Comparison of ENCODE assay signal across 2 cellular contexts in the genomic region with DNA sequence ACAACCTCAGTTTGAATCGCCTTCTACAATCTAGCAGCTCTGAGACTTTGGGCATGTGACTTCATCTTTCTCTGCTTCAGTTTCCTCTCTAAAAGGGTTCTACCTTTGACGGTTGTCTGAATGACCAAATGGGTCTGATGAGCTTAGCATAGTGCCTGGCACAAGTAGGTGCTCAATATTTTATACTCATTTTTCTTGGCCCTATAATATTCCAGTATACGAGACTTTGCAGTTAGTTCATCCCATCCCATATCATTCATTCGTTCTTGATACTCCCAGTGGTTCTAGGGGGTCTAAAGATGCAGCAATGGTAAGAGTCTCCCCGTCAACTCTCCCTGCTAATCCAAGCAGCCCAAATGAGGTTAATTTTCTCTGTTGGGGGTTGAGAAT.
A peak's percentile ranks its signal among the peaks of the same experiment; 100 is the strongest.
TF ChIP-seq lines count a peak whose summit lies in the region.

No MANE protein-coding gene starts in this region.

TF ChIP-seq in HEK293, 187 proteins besides CTCF, POLR2A, EP300 and RAD21:
- TF ChIP-seq, protein P1, sequence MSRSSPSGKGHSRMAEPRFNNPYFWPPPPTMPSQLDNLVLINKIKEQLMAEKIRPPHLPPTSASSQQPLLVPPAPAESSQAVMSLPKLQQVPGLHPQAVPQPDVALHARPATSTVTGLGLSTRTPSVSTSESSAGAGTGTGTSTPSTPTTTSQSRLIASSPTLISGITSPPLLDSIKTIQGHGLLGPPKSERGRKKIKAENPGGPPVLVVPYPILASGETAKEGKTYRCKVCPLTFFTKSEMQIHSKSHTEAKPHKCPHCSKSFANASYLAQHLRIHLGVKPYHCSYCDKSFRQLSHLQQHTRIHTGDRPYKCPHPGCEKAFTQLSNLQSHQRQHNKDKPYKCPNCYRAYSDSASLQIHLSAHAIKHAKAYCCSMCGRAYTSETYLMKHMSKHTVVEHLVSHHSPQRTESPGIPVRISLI (tag by site-specific recombination; IDR thresholded peaks at IDR 0.05), result no peak
- TF ChIP-seq, protein P2, sequence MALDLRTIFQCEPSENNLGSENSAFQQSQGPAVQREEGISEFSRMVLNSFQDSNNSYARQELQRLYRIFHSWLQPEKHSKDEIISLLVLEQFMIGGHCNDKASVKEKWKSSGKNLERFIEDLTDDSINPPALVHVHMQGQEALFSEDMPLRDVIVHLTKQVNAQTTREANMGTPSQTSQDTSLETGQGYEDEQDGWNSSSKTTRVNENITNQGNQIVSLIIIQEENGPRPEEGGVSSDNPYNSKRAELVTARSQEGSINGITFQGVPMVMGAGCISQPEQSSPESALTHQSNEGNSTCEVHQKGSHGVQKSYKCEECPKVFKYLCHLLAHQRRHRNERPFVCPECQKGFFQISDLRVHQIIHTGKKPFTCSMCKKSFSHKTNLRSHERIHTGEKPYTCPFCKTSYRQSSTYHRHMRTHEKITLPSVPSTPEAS (tag by site-specific recombination; IDR thresholded peaks at IDR 0.05), result no peak
- TF ChIP-seq, protein P3, sequence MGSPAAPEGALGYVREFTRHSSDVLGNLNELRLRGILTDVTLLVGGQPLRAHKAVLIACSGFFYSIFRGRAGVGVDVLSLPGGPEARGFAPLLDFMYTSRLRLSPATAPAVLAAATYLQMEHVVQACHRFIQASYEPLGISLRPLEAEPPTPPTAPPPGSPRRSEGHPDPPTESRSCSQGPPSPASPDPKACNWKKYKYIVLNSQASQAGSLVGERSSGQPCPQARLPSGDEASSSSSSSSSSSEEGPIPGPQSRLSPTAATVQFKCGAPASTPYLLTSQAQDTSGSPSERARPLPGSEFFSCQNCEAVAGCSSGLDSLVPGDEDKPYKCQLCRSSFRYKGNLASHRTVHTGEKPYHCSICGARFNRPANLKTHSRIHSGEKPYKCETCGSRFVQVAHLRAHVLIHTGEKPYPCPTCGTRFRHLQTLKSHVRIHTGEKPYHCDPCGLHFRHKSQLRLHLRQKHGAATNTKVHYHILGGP (tag by site-specific recombination; IDR thresholded peaks at IDR 0.05), result no peak
- no peak for TF ChIP-seq GLIS2 (tag by site-specific recombination; IDR thresholded peaks at IDR 0.05)
- peak; percentile 98 for TF ChIP-seq ZNF146 (tag by site-specific recombination; IDR thresholded peaks at IDR 0.05)
- TF ChIP-seq ZSCAN30 (tag by site-specific recombination; IDR thresholded peaks at IDR 0.05), result no peak
- no peak for TF ChIP-seq ZNF211 (tag by site-specific recombination; IDR thresholded peaks at IDR 0.05; ENCODE audit: low read depth)
- no peak for TF ChIP-seq KLF8 (tag by site-specific recombination; IDR thresholded peaks at IDR 0.05)
- TF ChIP-seq ZNF664 (tag by site-specific recombination; IDR thresholded peaks at IDR 0.05), result peak; percentile 92

TF ChIP-seq in K562, 482 proteins besides CTCF, POLR2A, EP300 and RAD21:
- peak; percentile 91 for TF ChIP-seq ZNF146 (CRISPR knock-in tag; IDR thresholded peaks at IDR 0.05; ENCODE audit: unreplicated experiment)
- TF ChIP-seq KDM1A (IDR thresholded peaks at IDR 0.05), result 0 out of 4 replicates have a peak, but pooled peaks of 1 of the 2 experiments have one; percentile 33
- no peak for TF ChIP-seq EWSR1 (IDR thresholded peaks at IDR 0.05; ENCODE audit: borderline replicate concordance, low read depth, partially characterized antibody)
- TF ChIP-seq BCOR (IDR thresholded peaks at IDR 0.05), result peak; percentile 28; the same call in 1 of the 2 replicates
- TF ChIP-seq RBM25 (IDR thresholded peaks at IDR 0.05; ENCODE audit: low read depth, low read length, severe bottlenecking), result peak; percentile 54
- no peak for TF ChIP-seq NONO (IDR thresholded peaks at IDR 0.05; ENCODE audit: low read depth in 2 of 2, low read length in 1 of 2)
